In genomic region chr10:82737556-82737955, GRCh38 we compare ENCODE assay signal across 13 cellular contexts.
"Had no signal": no experiment of that assay in that cellular context is flagged by ENCODE, and none has a peak within 500 bp of the region (broad histone marks: within the 10 kb centered on the region; RNA-seq: fewer than 3 reads in every experiment).

No MANE protein-coding gene starts in this region.

- H3K9me3 Mint-ChIP-seq: activated naive CD8-positive, alpha-beta T cell treated with anti-CD3 and anti-CD28 coated beads for 36 hours; mesothelial cell of epicardium had no signal

- H3K4me1 Mint-ChIP-seq: activated naive CD8-positive, alpha-beta T cell treated with anti-CD3 and anti-CD28 coated beads for 36 hours had no signal

- H3K27ac Mint-ChIP-seq: activated naive CD8-positive, alpha-beta T cell treated with anti-CD3 and anti-CD28 coated beads for 36 hours; mesothelial cell of epicardium had no signal

- H3K4me3 Mint-ChIP-seq: activated naive CD8-positive, alpha-beta T cell treated with anti-CD3 and anti-CD28 coated beads for 36 hours; mesothelial cell of epicardium had no signal

- FAIRE-seq: endothelial cell of umbilical vein, frontal cortex, small intestine, TTC549 had no signal

- DNase-seq: activated CD4-positive, alpha-beta T cell treated with anti-CD3 and anti-CD28 coated beads, Interleukin-2, amount 50 U/mL, for 48 hours; activated CD4-positive, CD25-positive, alpha-beta regulatory T cell treated with anti-CD3 and anti-CD28 coated beads, Interleukin-2, amount 50 U/mL, for 72 hours; activated gamma-delta T cell treated with Interleukin-2 at 50 U/mL for 16 hours; activated naive CD8-positive, alpha-beta T cell treated with anti-CD3 and anti-CD28 coated beads for 36 hours; activated T-cell treated with anti-CD3 and anti-CD28 coated beads, Interleukin-2, amount 50 U/mL, for 48 hours; kidney glomerular epithelial cell; small intestine; T-helper 2 cell had no signal

- ATAC-seq: right cardiac atrium had no signal

- H3K36me3 Mint-ChIP-seq: activated naive CD8-positive, alpha-beta T cell treated with anti-CD3 and anti-CD28 coated beads for 36 hours; mesothelial cell of epicardium had no signal

- H3K27me3 Mint-ChIP-seq: activated naive CD8-positive, alpha-beta T cell treated with anti-CD3 and anti-CD28 coated beads for 36 hours had no signal
